In genomic region chr19:3282564-3282963, GRCh38 we compare ENCODE assay signal across 11 cellular contexts. TPM values are rescaled to one million over a fixed set of nuclear protein-coding genes. Genes with fewer than 3 reads are reported as not detected.
"Had no signal": no experiment of that assay in that cellular context is flagged by ENCODE, and none has a peak within 500 bp of the region (broad histone marks: within the 10 kb centered on the region; RNA-seq: fewer than 3 reads in every experiment).

No MANE protein-coding gene starts in this region.

- H3K9ac ChIP-seq: KMS-11 had no signal

- H3K27ac ChIP-seq: HL-60, KMS-11 had no signal

- H3K4me3 ChIP-seq: GM23338 had no signal

- ATAC-seq: GM23338 had no signal

- DNase-seq: H9, HCEC 1CT, HFFc6, IMR-90, KBM-7 had no signal

- FAIRE-seq: H1, H54 had no signal

- H3K4me2 ChIP-seq: GM23338, KMS-11 had no signal

- H2AFZ ChIP-seq: GM23338 had no signal

RNA-seq across cellular contexts. Expression of gene CELF5, which starts 58.1 kb away (rescaled TPM):
- total RNA-seq: HT1080, IMR-90 had no signal
